Comparison of ENCODE assay signal across 18 cellular contexts in genomic region chr6:87122477-87122876, GRCh38. TPM values are rescaled to one million over a fixed set of nuclear protein-coding genes. Genes with fewer than 3 reads are reported as not detected.
"Had no signal": no experiment of that assay in that cellular context is flagged by ENCODE, and none has a peak within 500 bp of the region (broad histone marks: within the 10 kb centered on the region; RNA-seq: fewer than 3 reads in every experiment).

No MANE protein-coding gene starts in this region.

- H3K4me3 Mint-ChIP-seq: activated CD4-positive, alpha-beta T cell treated with anti-CD3 and anti-CD28 coated beads for 36 hours; activated CD8-positive, alpha-beta T cell treated with anti-CD3 and anti-CD28 coated beads for 36 hours; natural killer cell treated with Interleukin-12 subunit alpha and Interleukin-12 subunit beta and Interleukin-15 and Interleukin-18, amount 100 ng/mL, for 72 hours; stimulated activated naive B cell treated with anti-CD40 and anti-IgM and Interleukin-4, amounts not matched to agents 10 μg/mL and 1 μg/mL and 100 μg/mL, for 72 hours had no signal

- H3K27me3 Mint-ChIP-seq: progenitor cell of endocrine pancreas had no signal

- H3K36me3 ChIP-seq: left lung, right lobe of liver, upper lobe of left lung had no signal

- H3K9me3 ChIP-seq: left lung, right lobe of liver, upper lobe of left lung had no signal

- H3K4me1 ChIP-seq: left lung, right lobe of liver, upper lobe of left lung had no signal

- H3K27ac ChIP-seq: dorsolateral prefrontal cortex, left lung, right lobe of liver, upper lobe of left lung, VCaP had no signal

- H3K36me3 Mint-ChIP-seq: natural killer cell treated with Interleukin-12 subunit alpha and Interleukin-12 subunit beta and Interleukin-15 and Interleukin-18, amount 100 ng/mL, for 72 hours; stimulated activated naive B cell treated with anti-CD40 and anti-IgM and Interleukin-4, amounts not matched to agents 10 μg/mL and 1 μg/mL and 100 μg/mL, for 72 hours had no signal

- FAIRE-seq: islet of Langerhans had no signal

- ATAC-seq: activated CD4-positive, alpha-beta T cell treated with anti-CD3 and anti-CD28 coated beads for 36 hours; activated CD8-positive, alpha-beta T cell treated with anti-CD3 and anti-CD28 coated beads for 36 hours; left lung; right lobe of liver; stimulated activated naive B cell treated with anti-CD40 and anti-IgM and Interleukin-4, amounts not matched to agents 10 μg/mL and 1 μg/mL and 100 μg/mL, for 72 hours had no signal

- H3K9me3 Mint-ChIP-seq: activated CD8-positive, alpha-beta T cell treated with anti-CD3 and anti-CD28 coated beads for 36 hours; natural killer cell treated with Interleukin-12 subunit alpha and Interleukin-12 subunit beta and Interleukin-15 and Interleukin-18, amount 100 ng/mL, for 72 hours had no signal

- DNase-seq: activated CD4-positive, alpha-beta T cell treated with anti-CD3 and anti-CD28 coated beads for 36 hours; activated CD8-positive, alpha-beta memory T cell treated with anti-CD3 and anti-CD28 coated beads, Interleukin-2, amount 50 U/mL, for 4 hours; activated CD8-positive, alpha-beta T cell treated with anti-CD3 and anti-CD28 coated beads for 36 hours; activated naive CD4-positive, alpha-beta T cell treated with Interleukin-2 at 50 U/mL for 16 hours; dorsolateral prefrontal cortex; mesenchymal stem cell; occipital lobe; stimulated activated CD4-positive, alpha-beta T cell treated with anti-CD3 and anti-CD28 coated beads, Interleukin-2, amount 100 ng/mL, for 24 hours; stimulated activated naive B cell treated with anti-CD40 and anti-IgM and Interleukin-4, amounts not matched to agents 10 μg/mL and 1 μg/mL and 100 μg/mL, for 72 hours; substantia nigra; T-helper 9 cell had no signal

- H3K27ac Mint-ChIP-seq: activated CD4-positive, alpha-beta T cell treated with anti-CD3 and anti-CD28 coated beads for 36 hours; activated CD8-positive, alpha-beta T cell treated with anti-CD3 and anti-CD28 coated beads for 36 hours; natural killer cell treated with Interleukin-12 subunit alpha and Interleukin-12 subunit beta and Interleukin-15 and Interleukin-18, amount 100 ng/mL, for 72 hours; stimulated activated naive B cell treated with anti-CD40 and anti-IgM and Interleukin-4, amounts not matched to agents 10 μg/mL and 1 μg/mL and 100 μg/mL, for 72 hours had no signal

- H3K27me3 ChIP-seq: right lobe of liver had no signal

- H3K4me3 ChIP-seq: left lung, right lobe of liver, upper lobe of left lung had no signal

- H3K4me1 Mint-ChIP-seq: activated CD4-positive, alpha-beta T cell treated with anti-CD3 and anti-CD28 coated beads for 36 hours had no signal

RNA-seq across cellular contexts. Expression of gene CGA, which starts 27.6 kb away (rescaled TPM):
- total RNA-seq: activated CD4-positive, alpha-beta T cell treated with anti-CD3 and anti-CD28 coated beads for 36 hours; activated CD8-positive, alpha-beta T cell treated with anti-CD3 and anti-CD28 coated beads for 36 hours; left lung; natural killer cell treated with Interleukin-12 subunit alpha and Interleukin-12 subunit beta and Interleukin-15 and Interleukin-18, amount 100 ng/mL, for 72 hours; occipital lobe; right lobe of liver; upper lobe of left lung had no signal
